In the genomic region with DNA sequence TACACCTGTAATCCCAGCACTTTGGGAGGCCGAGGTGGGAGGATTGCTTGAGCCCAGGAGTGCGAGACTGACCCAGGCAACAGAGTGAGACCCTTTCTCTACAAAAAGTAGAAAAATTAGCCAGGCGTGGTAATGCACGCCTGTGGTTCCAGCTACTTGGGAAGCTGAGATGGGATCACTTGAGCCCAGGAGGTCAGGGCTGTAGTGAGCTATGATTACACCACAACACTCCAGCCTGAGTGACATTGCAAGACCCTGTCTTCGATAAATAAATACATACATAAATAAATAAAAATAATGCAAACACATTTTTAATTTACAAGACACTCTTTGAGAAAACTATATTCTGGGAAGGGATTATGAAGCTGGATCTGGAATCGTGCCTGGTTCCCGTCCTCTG, we compare ENCODE assay signal across 24 cellular contexts.
"Had no signal": no experiment of that assay in that cellular context is flagged by ENCODE, and none has a peak within 500 bp of the region (broad histone marks: within the 10 kb centered on the region; RNA-seq: fewer than 3 reads in every experiment).

No MANE protein-coding gene starts in this region.

- H3K36me3 ChIP-seq: ascending aorta, MG63 had no signal

- H3K9me3 ChIP-seq: ascending aorta, MG63 had no signal

- ATAC-seq: activated CD8-positive, alpha-beta T cell treated with anti-CD3 and anti-CD28 coated beads, Interleukin-2, amount 10 ng/mL, durations not matched to agents 7 days and 5 days; T-helper 17 cell; WTC11 had no signal

- H3K27ac Mint-ChIP-seq: activated CD8-positive, alpha-beta T cell treated with anti-CD3 and anti-CD28 coated beads, Interleukin-2, amount 10 ng/mL, durations not matched to agents 7 days and 5 days; activated naive CD4-positive, alpha-beta T cell treated with anti-CD3 and anti-CD28 coated beads, Interleukin-2, amount 50 U/mL, for 24 hours; brain; T-helper 17 cell; WTC11 had no signal

- H3K4me1 Mint-ChIP-seq: activated naive CD4-positive, alpha-beta T cell treated with anti-CD3 and anti-CD28 coated beads, Interleukin-2, amount 50 U/mL, for 24 hours; brain; T-helper 17 cell; WTC11 had no signal

- DNase-seq: activated CD4-positive, alpha-beta T cell treated with anti-CD3 and anti-CD28 coated beads for 48 hours; activated CD4-positive, alpha-beta T cell treated with anti-CD3 and anti-CD28 coated beads, Interleukin-2, amount 50 U/mL, for 4 hours; activated CD4-positive, CD25-positive, alpha-beta regulatory T cell treated with anti-CD3 and anti-CD28 coated beads, Interleukin-2, amount 50 U/mL, for 72 hours; activated CD8-positive, alpha-beta memory T cell treated with anti-CD3 and anti-CD28 coated beads, Interleukin-2, amount 50 U/mL, for 48 hours; activated CD8-positive, alpha-beta T cell treated with anti-CD3 and anti-CD28 coated beads, Interleukin-2, amount 10 ng/mL, durations not matched to agents 7 days and 5 days; activated T-cell treated with anti-CD3 and anti-CD28 coated beads, Interleukin-2, amount 50 U/mL, for 1 hour; amniotic stem cell; MV-4-11; NCI-H1092 treated with DMSO at 0.1 percent for 48 hours; NCI-H1417 treated with DMSO at 0.1 percent for 48 hours; NCI-H1694; NCI-H2029; NCI-H345; NCI-H510A; NCI-H526 treated with DMSO at 0.1 percent for 48 hours; NCI-H82; SIG-M5; T-helper 17 cell; T-helper 9 cell had no signal

- H3K9me3 Mint-ChIP-seq: activated naive CD4-positive, alpha-beta T cell treated with anti-CD3 and anti-CD28 coated beads, Interleukin-2, amount 50 U/mL, for 24 hours; WTC11 had no signal

- H3K4me3 ChIP-seq: ascending aorta, MG63 had no signal

- H3K27me3 Mint-ChIP-seq: activated naive CD4-positive, alpha-beta T cell treated with anti-CD3 and anti-CD28 coated beads, Interleukin-2, amount 50 U/mL, for 24 hours; T-helper 17 cell had no signal

- H3K36me3 Mint-ChIP-seq: activated naive CD4-positive, alpha-beta T cell treated with anti-CD3 and anti-CD28 coated beads, Interleukin-2, amount 50 U/mL, for 24 hours; brain; WTC11 had no signal

- H3K4me3 Mint-ChIP-seq: activated CD8-positive, alpha-beta T cell treated with anti-CD3 and anti-CD28 coated beads, Interleukin-2, amount 10 ng/mL, durations not matched to agents 7 days and 5 days; activated naive CD4-positive, alpha-beta T cell treated with anti-CD3 and anti-CD28 coated beads, Interleukin-2, amount 50 U/mL, for 24 hours; brain; T-helper 17 cell; WTC11 had no signal

- H3K27me3 ChIP-seq: ascending aorta, MG63 had no signal
